Comparison of ENCODE assay signal across 24 cellular contexts in the genomic region with DNA sequence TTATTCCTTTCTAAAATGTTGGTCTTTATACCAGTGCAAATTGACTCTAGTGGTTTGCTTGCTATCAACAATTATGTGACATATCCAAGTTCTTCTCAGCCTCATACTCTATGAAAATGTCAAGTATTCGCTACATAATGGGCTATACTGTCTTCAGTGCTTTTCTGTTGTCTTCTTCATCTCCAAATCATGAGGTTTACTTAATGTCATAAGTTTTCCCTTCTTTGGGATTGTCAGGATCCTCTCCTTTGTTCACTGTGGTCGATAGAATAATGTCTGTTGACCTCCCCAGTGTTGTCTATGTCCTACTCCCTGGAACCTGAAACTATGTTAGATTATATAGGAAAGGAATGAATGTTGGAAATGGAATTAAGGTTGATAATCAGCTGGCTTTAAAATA. TPM values are rescaled to one million over a fixed set of nuclear protein-coding genes. Genes with fewer than 3 reads are reported as not detected.
DNase-seq lines count a peak whose midpoint lies in the region; ATAC-seq, FAIRE-seq and TF ChIP-seq lines count a peak whose summit lies in the region.
"Had no signal": no experiment of that assay in that cellular context is flagged by ENCODE, and none has a peak within 500 bp of the region (broad histone marks: within the 10 kb centered on the region; RNA-seq: fewer than 3 reads in every experiment).

No MANE protein-coding gene starts in this region.

- CTCF ChIA-PET in MCF 10A (lab: Yijun Ruan, JAX): no interaction called here
- CTCF ChIA-PET in activated CD8-positive, alpha-beta memory T cell treated with anti-CD3 and anti-CD28 coated beads, Interleukin-2, amount 10 ng/mL, durations not matched to agents 7 days and 5 days (lab: Charles Lee): interaction anchor here (1.1 kb wide), 1 partner anchor 27 kb away, joined by 3 read pairs; no protein-coding TSS in a partner anchor

- H3K36me3 Mint-ChIP-seq in MCF 10A (ENCODE audit: insufficient read depth, unreplicated experiment): no peaks in the 10 kb centered on the region
- H3K36me3 Mint-ChIP-seq in endothelial cell (ENCODE audit: low read depth, unreplicated experiment): no peaks in the 10 kb centered on the region
- peaks cover 5% of the 10 kb centered on the region for H3K36me3 Mint-ChIP-seq in activated CD8-positive, alpha-beta memory T cell treated with anti-CD3 and anti-CD28 coated beads, Interleukin-2, amount 10 ng/mL, durations not matched to agents 7 days and 5 days

- TF ChIP-seq POLR2A in breast epithelium (IDR thresholded peaks at IDR 0.05): no peak

- H3K4me3 Mint-ChIP-seq in MCF 10A (ENCODE audit: unreplicated experiment) (no peak overlapping the region), endothelial cell (ENCODE audit: unreplicated experiment) (no peak overlapping the region)
- H3K4me3 Mint-ChIP-seq in activated CD8-positive, alpha-beta memory T cell treated with anti-CD3 and anti-CD28 coated beads, Interleukin-2, amount 10 ng/mL, durations not matched to agents 7 days and 5 days: no peak overlapping the region
- H3K4me3 Mint-ChIP-seq: GM23338, H9, IgD-negative memory B cell had no signal

- no peaks in the 10 kb centered on the region for H3K27me3 Mint-ChIP-seq in MCF 10A (ENCODE audit: insufficient read depth, unreplicated experiment)
- peaks cover 5% of the 10 kb centered on the region for H3K27me3 Mint-ChIP-seq in endothelial cell (ENCODE audit: unreplicated experiment)
- H3K27me3 Mint-ChIP-seq in activated CD8-positive, alpha-beta memory T cell treated with anti-CD3 and anti-CD28 coated beads, Interleukin-2, amount 10 ng/mL, durations not matched to agents 7 days and 5 days: peaks cover 29% of the 10 kb centered on the region

- H3K27ac ChIP-seq in breast epithelium (peak overlapping the region in 1 of 2 donors; percentile 76), upper lobe of right lung (peak overlapping the region; percentile 20), small intestine (ENCODE audit: low read depth in 1 of 2, low read length in 1 of 2) (no peak overlapping the region), tibial artery (no peak overlapping the region)
- H3K27ac ChIP-seq: 22Rv1 had no signal

- intact Hi-C loops in MCF 10A (cut with micrococcal nuclease): no loop called here
- intact Hi-C loops in breast epithelium (cut with DNase I; ENCODE audit: low total_unique reads): no loop called here
- intact Hi-C loops in upper lobe of right lung (cut with DNase I): no loop called here
- intact Hi-C loops in tibial artery (cut with DNase I; ENCODE audit: low total_unique reads): no loop called here

- no peaks in the 10 kb centered on the region for H3K36me3 ChIP-seq in breast epithelium
- no peaks in the 10 kb centered on the region for H3K36me3 ChIP-seq in upper lobe of right lung
- no peaks in the 10 kb centered on the region for H3K36me3 ChIP-seq in small intestine (ENCODE audit: control insufficient read depth in 2 of 2, insufficient read depth in 2 of 2, low read length in 2 of 2)
- H3K36me3 ChIP-seq in tibial artery: no peaks in the 10 kb centered on the region

- H3K4me3 ChIP-seq in breast epithelium: no peak overlapping the region
- no peak overlapping the region for H3K4me3 ChIP-seq in upper lobe of right lung
- no peak overlapping the region for H3K4me3 ChIP-seq in small intestine (ENCODE audit: low read depth in 1 of 2, low read length in 2 of 2)
- no peak overlapping the region for H3K4me3 ChIP-seq in tibial artery
- H3K4me3 ChIP-seq: GM23338 had no signal

- H3K27ac Mint-ChIP-seq in MCF 10A (ENCODE audit: low read depth, unreplicated experiment) (peak overlapping the region; percentile 41), endothelial cell (ENCODE audit: unreplicated experiment) (peak overlapping the region; percentile 98)
- H3K27ac Mint-ChIP-seq in activated CD8-positive, alpha-beta memory T cell treated with anti-CD3 and anti-CD28 coated beads, Interleukin-2, amount 10 ng/mL, durations not matched to agents 7 days and 5 days: no peak overlapping the region
- H3K27ac Mint-ChIP-seq: GM23338, H9, IgD-negative memory B cell had no signal

- H3K27me3 ChIP-seq in breast epithelium (no peaks in the 10 kb centered on the region), upper lobe of right lung (no peaks in the 10 kb centered on the region), small intestine (ENCODE audit: control insufficient read depth in 2 of 2, insufficient read depth in 2 of 2, low read length in 2 of 2) (no peaks in the 10 kb centered on the region), tibial artery (peaks cover 0 to 19% of the 10 kb centered on the region in 2 donors)

- POLR2A ChIA-PET in MCF 10A (lab: Yijun Ruan, JAX): no interaction called here

- H3K4me1 ChIP-seq in breast epithelium: no peaks in the 10 kb centered on the region
- H3K4me1 ChIP-seq in upper lobe of right lung: no peaks in the 10 kb centered on the region
- H3K4me1 ChIP-seq in small intestine (ENCODE audit: control insufficient read depth in 2 of 2, insufficient read depth in 1 of 2, low read depth in 1 of 2, low read length in 1 of 2): peaks cover 4 to 6% of the 10 kb centered on the region in 2 donors
- H3K4me1 ChIP-seq in tibial artery: peaks cover 0 to 7% (median 2%) of the 10 kb centered on the region in 4 donors

- H3K9me3 Mint-ChIP-seq in MCF 10A (ENCODE audit: unreplicated experiment): no peaks in the 10 kb centered on the region
- no peaks in the 10 kb centered on the region for H3K9me3 Mint-ChIP-seq in endothelial cell (ENCODE audit: unreplicated experiment)
- no peaks in the 10 kb centered on the region for H3K9me3 Mint-ChIP-seq in activated CD8-positive, alpha-beta memory T cell treated with anti-CD3 and anti-CD28 coated beads, Interleukin-2, amount 10 ng/mL, durations not matched to agents 7 days and 5 days (ENCODE audit: low read depth)
- H3K9me3 Mint-ChIP-seq: GM23338, H9, IgD-negative memory B cell had no signal

- H3K4me1 Mint-ChIP-seq in MCF 10A (ENCODE audit: insufficient read depth, unreplicated experiment) (peaks cover 22% of the 10 kb centered on the region), endothelial cell (ENCODE audit: unreplicated experiment) (peaks cover 75% of the 10 kb centered on the region)
- peaks cover 27% of the 10 kb centered on the region for H3K4me1 Mint-ChIP-seq in activated CD8-positive, alpha-beta memory T cell treated with anti-CD3 and anti-CD28 coated beads, Interleukin-2, amount 10 ng/mL, durations not matched to agents 7 days and 5 days

- TF ChIP-seq CTCF in MCF 10A (IDR thresholded peaks at IDR 0.05; ENCODE audit: unreplicated experiment) (no peak), breast epithelium (IDR thresholded peaks at IDR 0.05) (no peak), endothelial cell (IDR thresholded peaks at IDR 0.05; ENCODE audit: unreplicated experiment) (no peak), upper lobe of right lung (IDR thresholded peaks at IDR 0.05) (no peak), tibial artery (IDR thresholded peaks at IDR 0.05) (no peak)

- no peak for ATAC-seq in upper lobe of right lung
- no peak for ATAC-seq in activated CD8-positive, alpha-beta memory T cell treated with anti-CD3 and anti-CD28 coated beads, Interleukin-2, amount 10 ng/mL, durations not matched to agents 7 days and 5 days
- ATAC-seq: GM23338 had no signal

- WGBS in small intestine, 3 donors: 93 to 95% (median 94%) methylated on average over 2 of the region's 2 CpGs

- BruUV-seq in MCF 10A (replicated peaks; lab: Mats Ljungman, UMichigan): no TSS peak

- in situ Hi-C loops in SK-MEL-5 (cut with HindIII; ENCODE audit: low pct_unique_long_range_greater_than_20kb, low sequenced_read_pairs): no loop called here

- H3K9me3 ChIP-seq in breast epithelium (no peaks in the 10 kb centered on the region), upper lobe of right lung (no peaks in the 10 kb centered on the region), small intestine (ENCODE audit: control insufficient read depth, low read depth) (no peaks in the 10 kb centered on the region), tibial artery (no peaks in the 10 kb centered on the region)

- DNase-seq in MCF 10A (ENCODE audit: unreplicated experiment) (no peak), breast epithelium (ENCODE audit: low spot score in 2 of 2) (no peak), SK-MEL-5 (ENCODE audit: low read depth, low spot score) (peak; percentile 94), endothelial cell (ENCODE audit: low spot score) (no peak), upper lobe of right lung (no peak), small intestine (no peak), tibial artery (no peak)
- DNase-seq in activated CD8-positive, alpha-beta memory T cell treated with anti-CD3 and anti-CD28 coated beads, Interleukin-2, amount 10 ng/mL, durations not matched to agents 7 days and 5 days: no peak
- DNase-seq: ACHN, DMS153, DND-41, H9, NCI-H1092, NCI-H1417 treated with DMSO at 0.1 percent for 48 hours, NCI-H1694 treated with DMSO at 0.1 percent for 48 hours, NCI-H2081, NCI-H2227 treated with DMSO at 0.1 percent for 48 hours, NCI-H69, RPMI8226, SHP77 had no signal

- FAIRE-seq in small intestine (lab: Jason Lieb, UNC): no peak
- FAIRE-seq: GM18507 had no signal

RNA-seq across cellular contexts. Expression of gene RALA, which starts 16.4 kb away (rescaled TPM):
- total RNA-seq in MCF 10A (2022): 34.1 and 42.7 TPM in 2 replicates
- total RNA-seq in breast epithelium: 10 to 100 TPM; 16.7 to 25.0 (median 18.7) TPM
- total RNA-seq in SK-MEL-5 (2014; rRNA removed; shearing (Covaris generic)): 17.6 and 20.3 TPM in 2 replicates
- polyA plus RNA-seq in SK-MEL-5 (2015; cell fraction: cytosol; rRNA removed): 35.7 and 37.7 TPM in 2 replicates
- polyA plus RNA-seq in SK-MEL-5 (2015; cell fraction: nucleus; rRNA removed): 11.8 and 23.2 TPM in 2 replicates
- total RNA-seq in endothelial cell (ENCODE audit: unreplicated experiment): 202 TPM
- 53.4 TPM for total RNA-seq in upper lobe of right lung
- 10 to 100 TPM; 43.2 to 57.7 (median 56.2) TPM for polyA plus RNA-seq in small intestine
- total RNA-seq in activated CD8-positive, alpha-beta memory T cell treated with anti-CD3 and anti-CD28 coated beads, Interleukin-2, amount 10 ng/mL, durations not matched to agents 7 days and 5 days: 10 to 100 TPM; 22.3 to 32.9 TPM

RNA-seq across cellular contexts. Expression of gene YAE1, which starts 40.7 kb away (rescaled TPM):
- total RNA-seq in MCF 10A (2022): 34.7 and 37.6 TPM in 2 replicates
- total RNA-seq in breast epithelium: 10 to 100 TPM; 14.4 to 34.7 (median 24.6) TPM
- total RNA-seq in SK-MEL-5 (2014; rRNA removed; shearing (Covaris generic)): 50.5 and 51.5 TPM in 2 replicates
- 21.5 and 28.6 TPM in 2 replicates for polyA plus RNA-seq in SK-MEL-5 (2015; cell fraction: cytosol; rRNA removed)
- polyA plus RNA-seq in SK-MEL-5 (2015; cell fraction: nucleus; rRNA removed): 52.1 and 63.2 TPM in 2 replicates
- total RNA-seq in endothelial cell (ENCODE audit: unreplicated experiment): 13.4 TPM
- total RNA-seq in upper lobe of right lung: 16.5 TPM
- polyA plus RNA-seq in small intestine: 10 to 100 TPM; 32.8 to 61.6 (median 51.0) TPM
- 10 to 100 TPM in 1 of 2 experiments, 1 to 10 TPM in 1; 10.0 to 10.5 TPM for total RNA-seq in activated CD8-positive, alpha-beta memory T cell treated with anti-CD3 and anti-CD28 coated beads, Interleukin-2, amount 10 ng/mL, durations not matched to agents 7 days and 5 days
